Comparison of ENCODE assay signal across 1 cellular context in genomic region chr6:30685157-30685976, GRCh38.
TF ChIP-seq lines count a peak whose summit lies in the region.

No MANE protein-coding gene starts in this region.

TF ChIP-seq in K562, 482 proteins besides CTCF, POLR2A, EP300 and RAD21 (continues in another document):
- peak; percentile 42; the same call in 1 of the 2 replicates for TF ChIP-seq BRD4 (IDR thresholded peaks at IDR 0.05)
- TF ChIP-seq ARID2 (IDR thresholded peaks at IDR 0.05) = peak; percentile 4; the same call in 1 of the 2 replicates
- TF ChIP-seq JUND (IDR thresholded peaks at IDR 0.05; ENCODE audit: borderline replicate concordance, low read depth, low read length) = 0 out of 2 replicates have a peak, but pooled peaks have one; percentile 13
- peak; percentile 4; the same call in 1 of the 3 replicates for TF ChIP-seq JUND (tag; IDR thresholded peaks at IDR 0.05; ENCODE audit: borderline replicate concordance, low read depth, low read length)
- no peak for TF ChIP-seq ZNF347 (CRISPR knock-in tag; IDR thresholded peaks at IDR 0.05; ENCODE audit: low read depth)
- TF ChIP-seq MBD2 (IDR thresholded peaks at IDR 0.05; ENCODE audit: borderline replicate concordance, low read depth) = 0 out of 2 replicates have a peak, but pooled peaks have one; percentile 6
- peak; percentile 31; the same call in 1 of the 2 replicates for TF ChIP-seq ZNF830 (CRISPR knock-in tag; IDR thresholded peaks at IDR 0.05)
- no peak for TF ChIP-seq ZNF79 (CRISPR knock-in tag; IDR thresholded peaks at IDR 0.05; ENCODE audit: low read depth)
- TF ChIP-seq HMGN3 (IDR thresholded peaks at IDR 0.05; ENCODE audit: borderline replicate concordance, extremely low read depth, insufficient read length, low read depth, low read length) = peak; percentile 30
- peak; percentile 69; the same call in 1 of the 2 replicates for TF ChIP-seq ARID3B (CRISPR knock-in tag; IDR thresholded peaks at IDR 0.05; ENCODE audit: borderline replicate concordance)
- 0 out of 6 replicates have a peak, but pooled peaks of 1 of the 3 experiments have one; percentile 3 for TF ChIP-seq ZBTB11 (CRISPR knock-in tag; IDR thresholded peaks at IDR 0.05)
- TF ChIP-seq PYGO2 (tag; IDR thresholded peaks at IDR 0.05) = no peak
- peak; percentile 12; the same call in 1 of the 2 replicates for TF ChIP-seq RREB1 (CRISPR knock-in tag; IDR thresholded peaks at IDR 0.05)
- 0 out of 2 replicates have a peak, but pooled peaks have one; percentile 10 for TF ChIP-seq ZNF57 (CRISPR knock-in tag; IDR thresholded peaks at IDR 0.05)
- TF ChIP-seq BCL6 (CRISPR knock-in tag; IDR thresholded peaks at IDR 0.05) = 0 out of 2 replicates have a peak, but pooled peaks have one; percentile 27
- peak; percentile 50 for TF ChIP-seq RBFOX2 (IDR thresholded peaks at IDR 0.05; ENCODE audit: low read depth, low read length)
- TF ChIP-seq DEAF1 (CRISPR knock-in tag; IDR thresholded peaks at IDR 0.05) = 0 out of 2 replicates have a peak, but pooled peaks have one; percentile 39
- TF ChIP-seq RCOR1 (IDR thresholded peaks at IDR 0.05; ENCODE audit: borderline replicate concordance in 1 of 2, low read depth in 2 of 2, low read length in 2 of 2) = peak in 1 of 2 experiments; percentile 46; a peak in 1 of 4 replicates
- TF ChIP-seq HSF4 (CRISPR knock-in tag; IDR thresholded peaks at IDR 0.05; ENCODE audit: borderline replicate concordance) = 0 out of 2 replicates have a peak, but pooled peaks have one; percentile 39
- 0 out of 2 replicates have a peak, but pooled peaks have one; percentile 7 for TF ChIP-seq ESRRA (IDR thresholded peaks at IDR 0.05; ENCODE audit: borderline replicate concordance, low read depth)
- peak; percentile 7 for TF ChIP-seq CHD4 (IDR thresholded peaks at IDR 0.05; ENCODE audit: insufficient read depth, insufficient replicate concordance, low read depth, low read length, poor library complexity, severe bottlenecking)
- TF ChIP-seq RNF219 (CRISPR knock-in tag; IDR thresholded peaks at IDR 0.05) = no peak
- TF ChIP-seq ARNT (IDR thresholded peaks at IDR 0.05) = 0 out of 4 replicates have a peak, but pooled peaks of 1 of the 2 experiments have one; percentile 14
- 0 out of 2 replicates have a peak, but pooled peaks have one; percentile 2 for TF ChIP-seq SMC3 (conservative IDR thresholded peaks at IDR 0.05; ENCODE audit: insufficient read depth, low read depth, low read length)
- TF ChIP-seq ZNF41 (CRISPR knock-in tag; conservative IDR thresholded peaks at IDR 0.05) = no peak
- no peak for TF ChIP-seq ZNF354B (CRISPR knock-in tag; IDR thresholded peaks at IDR 0.05)
- peak; percentile 67; the same call in 1 of the 2 replicates for TF ChIP-seq ZNF12 (CRISPR knock-in tag; IDR thresholded peaks at IDR 0.05)
- TF ChIP-seq POLR2G (IDR thresholded peaks at IDR 0.05; ENCODE audit: low read depth, low read length) = peak; percentile 62; the same call in 1 of the 2 replicates
- TF ChIP-seq ZBTB40 (IDR thresholded peaks at IDR 0.05) = peak; percentile 59; the same call in 1 of the 2 replicates
- no peak for TF ChIP-seq ZBTB40 (CRISPR knock-in tag; IDR thresholded peaks at IDR 0.05)
